Comparison of ENCODE assay signal across 24 cellular contexts in genomic region chr10:112370424-112370819, GRCh38.
"Had no signal": no experiment of that assay in that cellular context is flagged by ENCODE, and none has a peak within 500 bp of the region (broad histone marks: within the 10 kb centered on the region; RNA-seq: fewer than 3 reads in every experiment).

No MANE protein-coding gene starts in this region.

- H3K27ac Mint-ChIP-seq: activated naive CD8-positive, alpha-beta T cell; activated T-cell treated with anti-CD3 and anti-CD28 coated beads, Interleukin-2, amount 50 U/mL, for 24 hours; activated T-helper 1 cell treated with anti-CD3 and anti-CD28 coated beads, Interleukin-12 subunit alpha, Interleukin-12 subunit beta, Interleukin-2, Interleukin-4 antibody, amounts not matched to agents 30 ng/mL and 10 ng/mL and 1 ng/mL, durations not matched to agents 14 hours and 24 hours and 36 hours had no signal

- ATAC-seq: activated CD4-positive, CD25-positive, alpha-beta regulatory T cell treated with anti-CD3 and anti-CD28 coated beads, Interleukin-2, amount 50 U/mL, for 24 hours; activated CD8-positive, alpha-beta T cell treated with anti-CD3 and anti-CD28 coated beads for 36 hours; K562; Panc1; Right ventricle myocardium inferior had no signal

- H3K4me3 ChIP-seq: K562, SK-N-MC had no signal

- H3K9me3 Mint-ChIP-seq: activated T-cell treated with anti-CD3 and anti-CD28 coated beads, Interleukin-2, amount 50 U/mL, for 24 hours; activated T-helper 1 cell treated with anti-CD3 and anti-CD28 coated beads, Interleukin-12 subunit alpha, Interleukin-12 subunit beta, Interleukin-2, Interleukin-4 antibody, amounts not matched to agents 30 ng/mL and 10 ng/mL and 1 ng/mL, durations not matched to agents 14 hours and 24 hours and 36 hours had no signal

- H3K27ac ChIP-seq: SK-N-MC had no signal

- H3K4me3 Mint-ChIP-seq: activated CD8-positive, alpha-beta T cell treated with anti-CD3 and anti-CD28 coated beads for 36 hours; activated naive CD8-positive, alpha-beta T cell; activated T-cell treated with anti-CD3 and anti-CD28 coated beads, Interleukin-2, amount 50 U/mL, for 24 hours; activated T-helper 1 cell treated with anti-CD3 and anti-CD28 coated beads, Interleukin-12 subunit alpha, Interleukin-12 subunit beta, Interleukin-2, Interleukin-4 antibody, amounts not matched to agents 30 ng/mL and 10 ng/mL and 1 ng/mL, durations not matched to agents 14 hours and 24 hours and 36 hours had no signal

- DNase-seq: activated CD4-positive, alpha-beta T cell treated with anti-CD3 and anti-CD28 coated beads for 4 hours; activated CD8-positive, alpha-beta T cell treated with anti-CD3 and anti-CD28 coated beads for 36 hours; activated effector memory CD4-positive, alpha-beta T cell treated with Interleukin-2 at 50 U/mL for 16 hours; activated naive CD4-positive, alpha-beta T cell; activated T-cell treated with anti-CD3 and anti-CD28 coated beads, Interleukin-2, amount 50 U/mL, for 24 hours; Karpas-422; MM.1S; NCI-H1105; NCI-H1436 treated with DMSO at 0.1 percent for 48 hours; NCI-H187; NCI-H2081; NCI-H510A treated with DMSO at 0.1 percent for 48 hours; NCI-H69; NK-92 treated with Interleukin-12 subunit alpha and Interleukin-12 subunit beta, amount 100 ng/mL, for 24 hours; OCI-M1; RPMI8226; SW 1271 had no signal

- H3K36me3 Mint-ChIP-seq: activated naive CD8-positive, alpha-beta T cell had no signal

- H3K27me3 Mint-ChIP-seq: activated CD8-positive, alpha-beta T cell treated with anti-CD3 and anti-CD28 coated beads for 36 hours; activated naive CD8-positive, alpha-beta T cell; activated T-cell treated with anti-CD3 and anti-CD28 coated beads, Interleukin-2, amount 50 U/mL, for 24 hours had no signal
